ENCODE assay signal across 15 cellular contexts in the genomic region with DNA sequence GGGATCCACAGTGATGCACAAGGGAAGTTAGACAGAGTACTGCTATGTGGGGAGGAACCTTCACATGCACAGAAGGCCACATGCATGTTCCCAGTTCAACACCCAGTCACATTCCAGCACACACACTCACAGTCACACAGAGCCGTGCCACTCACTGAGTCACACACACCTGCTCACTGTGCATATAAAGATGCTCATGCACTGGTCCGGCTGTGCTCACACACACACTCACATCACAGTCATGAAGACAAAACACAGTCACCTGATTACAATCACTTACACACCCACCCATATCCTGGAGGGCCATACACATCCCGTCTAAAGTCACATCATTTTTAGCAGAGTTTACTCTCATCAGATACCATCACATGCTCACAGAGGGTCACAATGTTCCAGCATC. TPM values are rescaled to one million over a fixed set of nuclear protein-coding genes. Genes with fewer than 3 reads are reported as not detected.
"Had no signal": no experiment of that assay in that cellular context is flagged by ENCODE, and none has a peak within 500 bp of the region (broad histone marks: within the 10 kb centered on the region; RNA-seq: fewer than 3 reads in every experiment).

No MANE protein-coding gene starts in this region.

- H3K4me3 Mint-ChIP-seq: activated naive CD8-positive, alpha-beta T cell treated with anti-CD3 and anti-CD28 coated beads for 36 hours had no signal

- H3K27ac ChIP-seq: breast epithelium, dorsolateral prefrontal cortex, upper lobe of right lung, VCaP had no signal

- H3K27me3 ChIP-seq: breast epithelium, upper lobe of right lung had no signal

- H3K9me3 ChIP-seq: breast epithelium, upper lobe of right lung had no signal

- ATAC-seq: upper lobe of right lung had no signal

- H3K27ac Mint-ChIP-seq: activated naive CD8-positive, alpha-beta T cell treated with anti-CD3 and anti-CD28 coated beads for 36 hours had no signal

- H3K4me3 ChIP-seq: breast epithelium, dorsolateral prefrontal cortex, upper lobe of right lung had no signal

- H3K36me3 Mint-ChIP-seq: activated naive CD8-positive, alpha-beta T cell treated with anti-CD3 and anti-CD28 coated beads for 36 hours had no signal

- H3K36me3 ChIP-seq: breast epithelium, upper lobe of right lung had no signal

- H3K4me1 ChIP-seq: breast epithelium, upper lobe of right lung had no signal

- DNase-seq: activated naive CD8-positive, alpha-beta T cell treated with anti-CD3 and anti-CD28 coated beads for 36 hours; aorta; dorsolateral prefrontal cortex; hypothalamus; kidney glomerular epithelial cell; stimulated activated naive CD4-positive, alpha-beta T cell treated with Interleukin-2 at 50 U/mL for 16 hours; T1000; upper lobe of right lung had no signal

- H3K9me3 Mint-ChIP-seq: activated naive CD8-positive, alpha-beta T cell treated with anti-CD3 and anti-CD28 coated beads for 36 hours had no signal

RNA-seq across cellular contexts. Expression of a gene that starts 0.5 kb away (rescaled TPM):
- total RNA-seq: activated naive CD8-positive, alpha-beta T cell treated with anti-CD3 and anti-CD28 coated beads for 36 hours; aorta; breast epithelium; SK-MEL-5; temporal lobe; upper lobe of right lung had no signal
- polyA plus RNA-seq: aorta, esophagus had no signal

RNA-seq across cellular contexts. Expression of a gene that starts 33.1 kb away (rescaled TPM):
- total RNA-seq: aorta, breast epithelium, dorsolateral prefrontal cortex, liver, SK-MEL-5, skeletal muscle tissue, temporal lobe, upper lobe of right lung had no signal
- polyA plus RNA-seq: aorta, esophagus, liver had no signal

RNA-seq across cellular contexts. Expression of a gene that starts 41.3 kb away (rescaled TPM):
- total RNA-seq: activated naive CD8-positive, alpha-beta T cell treated with anti-CD3 and anti-CD28 coated beads for 36 hours; aorta; breast epithelium; dorsolateral prefrontal cortex; liver; SK-MEL-5; skeletal muscle tissue; temporal lobe; upper lobe of right lung had no signal
- polyA plus RNA-seq: aorta, liver had no signal
